ENCODE assay signal across 10 cellular contexts in the genomic region with DNA sequence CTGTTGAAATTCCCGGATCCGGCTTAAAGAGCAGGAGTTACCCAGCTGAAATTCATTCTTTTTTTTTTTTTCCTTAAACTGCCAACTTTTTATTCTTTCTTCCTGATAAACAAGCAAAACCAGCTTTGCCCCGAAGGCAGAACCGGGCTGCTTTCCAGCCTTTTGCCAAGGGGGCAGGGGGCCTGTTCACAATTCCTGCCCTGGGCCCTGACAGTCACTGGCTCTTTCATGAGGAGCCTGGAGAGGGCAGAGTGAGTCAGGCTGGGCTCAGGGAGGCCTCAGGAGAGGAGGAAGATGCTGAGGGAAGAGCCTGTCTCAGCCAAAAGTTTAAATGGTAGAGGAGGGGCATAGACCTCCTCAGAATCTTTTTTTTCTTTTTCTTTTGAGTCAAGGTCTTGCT. TPM values are rescaled to one million over a fixed set of nuclear protein-coding genes. Genes with fewer than 3 reads are reported as not detected.
A peak's percentile ranks its signal among the peaks of the same experiment; 100 is the strongest.
DNase-seq lines count a peak whose midpoint lies in the region; ATAC-seq, FAIRE-seq and TF ChIP-seq lines count a peak whose summit lies in the region.
"Had no signal": no experiment of that assay in that cellular context is flagged by ENCODE, and none has a peak within 500 bp of the region (broad histone marks: within the 10 kb centered on the region; RNA-seq: fewer than 3 reads in every experiment).

No MANE protein-coding gene starts in this region.

- no peaks in the 10 kb centered on the region for H3K36me3 ChIP-seq in HEK293 (ENCODE audit: control insufficient read depth in 2 of 2, insufficient read depth in 1 of 2, low read length in 2 of 2)
- no peaks in the 10 kb centered on the region for H3K36me3 ChIP-seq in mammary epithelial cell (ENCODE audit: insufficient read depth, low read length)
- peaks cover 6% of the 10 kb centered on the region for H3K36me3 ChIP-seq in muscle layer of colon (ENCODE audit: insufficient read depth, low read length)

- POLR2A ChIA-PET in HEK293 (lab: Yijun Ruan, JAX), result interaction anchor here (0.6 kb wide), 1 partner anchor 27 kb away, joined by 3 read pairs; no protein-coding TSS in a partner anchor

- in situ Hi-C loops in mammary epithelial cell (cut with MboI; ENCODE audit: low sequenced_read_pairs in 2 of 2), result no loop called here

- no peaks in the 10 kb centered on the region for H3K27me3 ChIP-seq in mammary epithelial cell (ENCODE audit: insufficient read depth, low read length)
- H3K27me3 ChIP-seq in muscle layer of colon (ENCODE audit: control insufficient read depth in 1 of 2, insufficient read depth in 2 of 2, low read length in 2 of 2), result no peaks in the 10 kb centered on the region

- DNase-seq in AG20443 (ENCODE audit: low spot score) (peak; percentile 57), mammary epithelial cell (peak; percentile 25), NCI-H510A (lab: John Stamatoyannopoulos, UW) (no peak), frontal cortex (ENCODE audit: low spot score in 2 of 2) (no peak)
- DNase-seq: aorta had no signal

- no peaks in the 10 kb centered on the region for H4K20me1 ChIP-seq in mammary epithelial cell (ENCODE audit: insufficient read depth, low read length)

- H3K79me2 ChIP-seq in mammary epithelial cell (ENCODE audit: insufficient read depth, low read length), result no peaks in the 10 kb centered on the region

- H3K9ac ChIP-seq in mammary epithelial cell (ENCODE audit: insufficient read depth, low read length), result no peak overlapping the region
- H3K9ac ChIP-seq in muscle layer of colon (ENCODE audit: low read length), result peak overlapping the region; percentile 19

- CTCF ChIA-PET in HEK293 (lab: Yijun Ruan, JAX) (interaction anchor here (0.7 to 7.0 kb wide), 8 partner anchors 23 to 233 kb away, joined by 3 to 55 read pairs (median 4); no protein-coding TSS in a partner anchor), mammary epithelial cell (lab: Charles Lee; ENCODE audit: low non-redundant PET) (no interaction called here)

- no TSS peak for BruUV-seq in mammary epithelial cell (replicated peaks; lab: Mats Ljungman, UMichigan)

- intact Hi-C loops in mammary epithelial cell (cut with micrococcal nuclease), result loop anchor here (2.0 kb wide), 1 partner anchor 24 kb away; no protein-coding TSS in a partner anchor

- H3K27ac ChIP-seq in HEK293 (ENCODE audit: extremely low read depth, low read depth, low read length), result no peak overlapping the region
- H3K27ac ChIP-seq in mammary epithelial cell (ENCODE audit: insufficient read depth, low read depth, low read length), result no peak overlapping the region
- H3K27ac ChIP-seq in muscle layer of colon (ENCODE audit: low read depth, low read length), result peak overlapping the region; percentile 74

- 10% methylated on average over 3 of the region's 4 CpGs for WGBS in mammary epithelial cell (ENCODE audit: low coverage, missing lambda C conversion rate)

- no peak overlapping the region for H3K4me2 ChIP-seq in mammary epithelial cell (ENCODE audit: insufficient read depth, low read depth, low read length)

- no peak for FAIRE-seq in frontal cortex (lab: Jason Lieb, UNC)
- FAIRE-seq: GM12878 had no signal

- no peak overlapping the region for H2AFZ ChIP-seq in mammary epithelial cell (ENCODE audit: low read depth, low read length)

- TF ChIP-seq CTCF in HEK293 (tag by site-specific recombination; IDR thresholded peaks at IDR 0.05) (peak; percentile 26; the same call in 1 of the 2 replicates), mammary epithelial cell (conservative IDR thresholded peaks at IDR 0.05 in 1 of 2, IDR thresholded peaks at IDR 0.05 in 1 of 2; ENCODE audit: extremely low read depth in 1 of 2, insufficient read depth in 1 of 2, low read depth in 1 of 2, low read length in 2 of 2) (peak; percentile 14 to 53)

- no peak for ATAC-seq in GM18511 (IDR thresholded peaks at IDR 0.05; ENCODE audit: unreplicated experiment)
- no peak for ATAC-seq in GM19395 (IDR thresholded peaks at IDR 0.05; ENCODE audit: unreplicated experiment)
- ATAC-seq: GM12878 had no signal

- H3K9me3 ChIP-seq in HEK293 (ENCODE audit: control insufficient read depth, insufficient read depth, low read depth, low read length), result no peaks in the 10 kb centered on the region
- no peaks in the 10 kb centered on the region for H3K9me3 ChIP-seq in mammary epithelial cell (replicated peaks; ENCODE audit: insufficient read depth, low read length)
- H3K9me3 ChIP-seq in muscle layer of colon (ENCODE audit: low read length), result no peaks in the 10 kb centered on the region

- H3K4me1 ChIP-seq in HEK293 (ENCODE audit: control insufficient read depth, insufficient read depth, low read length) (no peaks in the 10 kb centered on the region), mammary epithelial cell (ENCODE audit: insufficient read depth, low read length) (peaks cover 7% of the 10 kb centered on the region), muscle layer of colon (ENCODE audit: insufficient read depth, low read length) (peaks cover 85% of the 10 kb centered on the region)

- dilution Hi-C loops in mammary epithelial cell (cut with HindIII; ENCODE audit: low sequenced_read_pairs), result loop anchor here (10.0 kb wide), 3 partner anchors 74 to 176 kb away; no protein-coding TSS in a partner anchor

- H3K4me3 ChIP-seq in HEK293 (ENCODE audit: low read depth, low read length), result no peak overlapping the region
- no peak overlapping the region for H3K4me3 ChIP-seq in mammary epithelial cell (replicated peaks in 1 of 3; ENCODE audit: insufficient read depth in 1 of 3, low read depth in 2 of 3, low read length in 3 of 3)
- H3K4me3 ChIP-seq in muscle layer of colon (ENCODE audit: low read depth in 1 of 2, low read length in 2 of 2), result no peak overlapping the region
- H3K4me3 ChIP-seq: GM12878 had no signal

TF ChIP-seq in HEK293, 187 proteins besides CTCF, POLR2A, EP300 and RAD21:
- TF ChIP-seq ZNF510 (tag by site-specific recombination; IDR thresholded peaks at IDR 0.05; ENCODE audit: insufficient replicate concordance) (no peak), ZNF157 (tag by site-specific recombination; IDR thresholded peaks at IDR 0.05) (no peak)
TF ChIP-seq in HEK293: peak in this region for 0.

RNA-seq across cellular contexts. Expression of gene GLIPR2, which starts 4.8 kb away (rescaled TPM):
- total RNA-seq in mammary epithelial cell, result 1 to 10 TPM; 1.2 to 2.1 TPM
- polyA plus RNA-seq in mammary epithelial cell, result 2.4 TPM
- not detected for polyA minus RNA-seq in mammary epithelial cell
- 8.6 TPM for total RNA-seq in frontal cortex

RNA-seq across cellular contexts. Expression of gene CCIN, which starts 27.9 kb away (rescaled TPM):
- total RNA-seq in mammary epithelial cell (not detected), frontal cortex (not detected)
- not detected for polyA plus RNA-seq in mammary epithelial cell
- not detected for polyA minus RNA-seq in mammary epithelial cell
- total RNA-seq: GM12878 had no signal
- polyA plus RNA-seq: GM12878 had no signal

RNA-seq across cellular contexts. Expression of gene CLTA, which starts 49.4 kb away (rescaled TPM):
- 100 to 1,000 TPM; 130 to 217 TPM for total RNA-seq in mammary epithelial cell
- polyA plus RNA-seq in mammary epithelial cell, result 231 TPM
- 60.1 TPM for polyA minus RNA-seq in mammary epithelial cell
- 152 TPM for total RNA-seq in frontal cortex

Comparison
In these comparisons a context has a peak if more than half of its experiments do, and no peak if none do; other contexts are left out.
1. DNase-seq: peak in AG20443 (single experiment) and mammary epithelial cell (single experiment); none in NCI-H510A (single experiment) and frontal cortex (0 of 2).